1 cellular context compared by ENCODE assay signal in the genomic region with DNA sequence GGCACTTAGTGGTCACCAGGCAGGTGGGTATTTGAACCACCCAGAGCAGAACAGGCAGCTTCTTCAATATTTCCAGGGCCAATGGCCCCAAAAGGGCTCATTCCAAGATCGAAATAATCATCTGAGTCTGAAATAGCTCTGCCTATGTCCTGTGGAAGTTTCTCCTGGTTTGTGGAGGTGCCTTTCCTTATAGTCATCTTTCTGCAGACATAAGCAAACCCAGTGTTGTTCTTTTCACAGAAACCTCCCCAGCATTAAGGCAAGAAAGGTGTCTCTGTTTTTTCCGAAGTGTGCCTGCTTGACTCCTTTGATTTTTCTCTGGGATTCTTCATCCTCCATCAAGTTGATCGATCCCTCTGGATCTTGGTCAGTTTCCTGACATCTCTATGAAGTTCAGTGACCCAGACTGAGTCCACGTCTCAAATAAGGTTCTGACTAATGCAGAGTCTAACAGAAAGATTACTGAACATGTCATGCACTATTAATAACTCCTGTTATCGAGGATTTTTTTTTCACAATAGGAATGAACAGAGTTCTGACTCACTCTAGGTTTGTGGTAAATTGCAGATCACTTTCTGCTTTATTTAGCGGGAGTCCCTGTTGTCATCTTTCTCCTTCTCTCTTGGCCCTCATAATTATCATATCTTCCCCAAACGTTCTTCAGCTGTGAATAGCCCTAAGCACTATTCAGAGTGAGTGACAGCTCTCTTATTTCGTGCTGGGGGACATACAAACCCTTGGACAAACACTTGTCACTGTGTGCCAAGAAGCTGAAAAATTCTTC.
TF ChIP-seq lines count a peak whose summit lies in the region.

No MANE protein-coding gene starts in this region.

TF ChIP-seq in K562, 482 proteins besides CTCF, POLR2A, EP300 and RAD21 (continues in another document):
- TF ChIP-seq CEBPB (tag; IDR thresholded peaks at IDR 0.05), result no peak
- TF ChIP-seq ZNF586 (CRISPR knock-in tag; conservative IDR thresholded peaks at IDR 0.05), result no peak
- no peak for TF ChIP-seq ZC3H8 (IDR thresholded peaks at IDR 0.05)
- no peak for TF ChIP-seq SIN3A (IDR thresholded peaks at IDR 0.05; ENCODE audit: borderline replicate concordance in 2 of 2, control insufficient read depth in 1 of 2, low read depth in 2 of 2, low read length in 2 of 2)
- no peak for TF ChIP-seq CCNT2 (IDR thresholded peaks at IDR 0.05; ENCODE audit: borderline replicate concordance, extremely low read depth, insufficient read length, low read depth, low read length)
- TF ChIP-seq ZKSCAN1 (IDR thresholded peaks at IDR 0.05; ENCODE audit: low read depth, low read length), result no peak
- 0 out of 4 replicates have a peak, but pooled peaks of 1 of the 2 experiments have one; percentile 44 for TF ChIP-seq TBL1XR1 (IDR thresholded peaks at IDR 0.05; ENCODE audit: low read length in 2 of 2)
- TF ChIP-seq, protein P1, sequence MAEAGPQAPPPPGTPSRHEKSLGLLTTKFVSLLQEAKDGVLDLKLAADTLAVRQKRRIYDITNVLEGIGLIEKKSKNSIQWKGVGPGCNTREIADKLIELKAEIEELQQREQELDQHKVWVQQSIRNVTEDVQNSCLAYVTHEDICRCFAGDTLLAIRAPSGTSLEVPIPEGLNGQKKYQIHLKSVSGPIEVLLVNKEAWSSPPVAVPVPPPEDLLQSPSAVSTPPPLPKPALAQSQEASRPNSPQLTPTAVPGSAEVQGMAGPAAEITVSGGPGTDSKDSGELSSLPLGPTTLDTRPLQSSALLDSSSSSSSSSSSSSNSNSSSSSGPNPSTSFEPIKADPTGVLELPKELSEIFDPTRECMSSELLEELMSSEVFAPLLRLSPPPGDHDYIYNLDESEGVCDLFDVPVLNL (CRISPR knock-in tag; IDR thresholded peaks at IDR 0.05; ENCODE audit: low read depth), result no peak
- TF ChIP-seq ASH1L (IDR thresholded peaks at IDR 0.05; ENCODE audit: borderline replicate concordance, low read depth, partially characterized antibody), result no peak
- no peak for TF ChIP-seq GATAD2B (IDR thresholded peaks at IDR 0.05; ENCODE audit: borderline replicate concordance)
- TF ChIP-seq SMAD1 (IDR thresholded peaks at IDR 0.05; ENCODE audit: low read depth, low read length, partially characterized antibody), result no peak
- TF ChIP-seq E2F8 (IDR thresholded peaks at IDR 0.05; ENCODE audit: low read depth, partially characterized antibody), result no peak
- TF ChIP-seq, protein P2, sequence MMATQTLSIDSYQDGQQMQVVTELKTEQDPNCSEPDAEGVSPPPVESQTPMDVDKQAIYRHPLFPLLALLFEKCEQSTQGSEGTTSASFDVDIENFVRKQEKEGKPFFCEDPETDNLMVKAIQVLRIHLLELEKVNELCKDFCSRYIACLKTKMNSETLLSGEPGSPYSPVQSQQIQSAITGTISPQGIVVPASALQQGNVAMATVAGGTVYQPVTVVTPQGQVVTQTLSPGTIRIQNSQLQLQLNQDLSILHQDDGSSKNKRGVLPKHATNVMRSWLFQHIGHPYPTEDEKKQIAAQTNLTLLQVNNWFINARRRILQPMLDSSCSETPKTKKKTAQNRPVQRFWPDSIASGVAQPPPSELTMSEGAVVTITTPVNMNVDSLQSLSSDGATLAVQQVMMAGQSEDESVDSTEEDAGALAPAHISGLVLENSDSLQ (IDR thresholded peaks at IDR 0.05), result peak; percentile 95
- TF ChIP-seq RBM15 (IDR thresholded peaks at IDR 0.05; ENCODE audit: insufficient read depth, low read length), result no peak
- TF ChIP-seq, protein P3, sequence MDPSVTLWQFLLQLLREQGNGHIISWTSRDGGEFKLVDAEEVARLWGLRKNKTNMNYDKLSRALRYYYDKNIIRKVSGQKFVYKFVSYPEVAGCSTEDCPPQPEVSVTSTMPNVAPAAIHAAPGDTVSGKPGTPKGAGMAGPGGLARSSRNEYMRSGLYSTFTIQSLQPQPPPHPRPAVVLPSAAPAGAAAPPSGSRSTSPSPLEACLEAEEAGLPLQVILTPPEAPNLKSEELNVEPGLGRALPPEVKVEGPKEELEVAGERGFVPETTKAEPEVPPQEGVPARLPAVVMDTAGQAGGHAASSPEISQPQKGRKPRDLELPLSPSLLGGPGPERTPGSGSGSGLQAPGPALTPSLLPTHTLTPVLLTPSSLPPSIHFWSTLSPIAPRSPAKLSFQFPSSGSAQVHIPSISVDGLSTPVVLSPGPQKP (CRISPR knock-in tag; IDR thresholded peaks at IDR 0.05), result no peak
- TF ChIP-seq CREM (IDR thresholded peaks at IDR 0.05; ENCODE audit: low read depth), result peak; percentile 12; the same call in 1 of the 2 replicates
- no peak for TF ChIP-seq PTTG1 (tag; IDR thresholded peaks at IDR 0.05; ENCODE audit: low read depth)
- TF ChIP-seq RFX1 (IDR thresholded peaks at IDR 0.05), result no peak
- no peak for TF ChIP-seq KAT7 (CRISPR knock-in tag; IDR thresholded peaks at IDR 0.05; ENCODE audit: borderline replicate concordance)
- no peak for TF ChIP-seq ZNF12 (CRISPR knock-in tag; IDR thresholded peaks at IDR 0.05)
- no peak for TF ChIP-seq KLF13 (tag; IDR thresholded peaks at IDR 0.05; ENCODE audit: borderline replicate concordance, low read depth)
- TF ChIP-seq CHD4 (IDR thresholded peaks at IDR 0.05; ENCODE audit: insufficient read depth, insufficient replicate concordance, low read depth, low read length, poor library complexity, severe bottlenecking), result no peak
- peak; percentile 95 for TF ChIP-seq MEF2A (IDR thresholded peaks at IDR 0.05; ENCODE audit: control insufficient read depth, low read depth, low read length)
- TF ChIP-seq ZNF146 (CRISPR knock-in tag; IDR thresholded peaks at IDR 0.05; ENCODE audit: unreplicated experiment), result no peak
- TF ChIP-seq RBM17 (IDR thresholded peaks at IDR 0.05; ENCODE audit: borderline replicate concordance, low read depth, low read length), result no peak
- TF ChIP-seq E2F5 (CRISPR knock-in tag; IDR thresholded peaks at IDR 0.05), result no peak
- peak; percentile 75 for TF ChIP-seq ZNF384 (IDR thresholded peaks at IDR 0.05; ENCODE audit: low read depth, low read length)
- TF ChIP-seq MYNN (IDR thresholded peaks at IDR 0.05), result no peak
- TF ChIP-seq MYNN (CRISPR knock-in tag; IDR thresholded peaks at IDR 0.05), result no peak
- peak; percentile 62 for TF ChIP-seq MEIS2 (IDR thresholded peaks at IDR 0.05; ENCODE audit: partially characterized antibody)
- TF ChIP-seq ZNF639 (CRISPR knock-in tag; conservative IDR thresholded peaks at IDR 0.05 in 1 of 2, IDR thresholded peaks at IDR 0.05 in 1 of 2), result no peak
- TF ChIP-seq, protein P4, sequence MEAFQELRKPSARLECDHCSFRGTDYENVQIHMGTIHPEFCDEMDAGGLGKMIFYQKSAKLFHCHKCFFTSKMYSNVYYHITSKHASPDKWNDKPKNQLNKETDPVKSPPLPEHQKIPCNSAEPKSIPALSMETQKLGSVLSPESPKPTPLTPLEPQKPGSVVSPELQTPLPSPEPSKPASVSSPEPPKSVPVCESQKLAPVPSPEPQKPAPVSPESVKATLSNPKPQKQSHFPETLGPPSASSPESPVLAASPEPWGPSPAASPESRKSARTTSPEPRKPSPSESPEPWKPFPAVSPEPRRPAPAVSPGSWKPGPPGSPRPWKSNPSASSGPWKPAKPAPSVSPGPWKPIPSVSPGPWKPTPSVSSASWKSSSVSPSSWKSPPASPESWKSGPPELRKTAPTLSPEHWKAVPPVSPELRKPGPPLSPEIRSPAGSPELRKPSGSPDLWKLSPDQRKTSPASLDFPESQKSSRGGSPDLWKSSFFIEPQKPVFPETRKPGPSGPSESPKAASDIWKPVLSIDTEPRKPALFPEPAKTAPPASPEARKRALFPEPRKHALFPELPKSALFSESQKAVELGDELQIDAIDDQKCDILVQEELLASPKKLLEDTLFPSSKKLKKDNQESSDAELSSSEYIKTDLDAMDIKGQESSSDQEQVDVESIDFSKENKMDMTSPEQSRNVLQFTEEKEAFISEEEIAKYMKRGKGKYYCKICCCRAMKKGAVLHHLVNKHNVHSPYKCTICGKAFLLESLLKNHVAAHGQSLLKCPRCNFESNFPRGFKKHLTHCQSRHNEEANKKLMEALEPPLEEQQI (IDR thresholded peaks at IDR 0.05), result no peak
- TF ChIP-seq SMARCB1 (IDR thresholded peaks at IDR 0.05; ENCODE audit: insufficient read length, low read depth), result no peak
- no peak for TF ChIP-seq PTBP1 (IDR thresholded peaks at IDR 0.05; ENCODE audit: low read depth, low read length)
- TF ChIP-seq MECOM (CRISPR knock-in tag; IDR thresholded peaks at IDR 0.05), result no peak
- TF ChIP-seq ZNF121 (CRISPR knock-in tag; conservative IDR thresholded peaks at IDR 0.05), result 0 out of 2 replicates have a peak, but pooled peaks have one; percentile 13
- no peak for TF ChIP-seq ZNF316 (IDR thresholded peaks at IDR 0.05)
- TF ChIP-seq ZNF263 (CRISPR knock-in tag; IDR thresholded peaks at IDR 0.05; ENCODE audit: borderline replicate concordance), result no peak
- TF ChIP-seq ZNF347 (CRISPR knock-in tag; IDR thresholded peaks at IDR 0.05; ENCODE audit: low read depth), result no peak
- TF ChIP-seq SREBF2 (CRISPR knock-in tag; IDR thresholded peaks at IDR 0.05), result no peak
- TF ChIP-seq DMBX1 (CRISPR knock-in tag; IDR thresholded peaks at IDR 0.05; ENCODE audit: borderline replicate concordance), result no peak
- no peak for TF ChIP-seq ZNF431 (CRISPR knock-in tag; IDR thresholded peaks at IDR 0.05)
- TF ChIP-seq E2F3 (CRISPR knock-in tag; IDR thresholded peaks at IDR 0.05), result no peak
- TF ChIP-seq HIVEP1 (CRISPR knock-in tag; IDR thresholded peaks at IDR 0.05), result no peak
- TF ChIP-seq PHF20 (IDR thresholded peaks at IDR 0.05; ENCODE audit: partially characterized antibody), result no peak
- no peak for TF ChIP-seq BCL6 (CRISPR knock-in tag; IDR thresholded peaks at IDR 0.05)
- TF ChIP-seq ZNF408 (CRISPR knock-in tag; IDR thresholded peaks at IDR 0.05; ENCODE audit: low read depth), result no peak
- no peak for TF ChIP-seq HSF4 (CRISPR knock-in tag; IDR thresholded peaks at IDR 0.05; ENCODE audit: borderline replicate concordance)
- TF ChIP-seq CC2D1A (IDR thresholded peaks at IDR 0.05), result no peak
- no peak for TF ChIP-seq LARP7 (IDR thresholded peaks at IDR 0.05)
- no peak for TF ChIP-seq CBX2 (IDR thresholded peaks at IDR 0.05; ENCODE audit: insufficient read depth, low read length, poor library complexity, severe bottlenecking)
- no peak for TF ChIP-seq ZNF57 (CRISPR knock-in tag; IDR thresholded peaks at IDR 0.05)
- TF ChIP-seq NFE2 (IDR thresholded peaks at IDR 0.05; ENCODE audit: low read depth), result peak; percentile 48; the same call in 1 of the 2 replicates
- TF ChIP-seq HINFP (tag; conservative IDR thresholded peaks at IDR 0.05; ENCODE audit: low read depth), result no peak
